In genomic region chr16:84504420-84505248, GRCh38 we compare ENCODE assay signal across 1 cellular context.
TF ChIP-seq lines count a peak whose summit lies in the region.

Gene MEAK7 (minus strand): TSS chr16:84504659. CDS start chr16:84498086, 6,573 bp downstream.

TF ChIP-seq in K562, 482 proteins besides CTCF, POLR2A, EP300 and RAD21 (continued from another document and continues in another):
- TF ChIP-seq FOXO4 (CRISPR knock-in tag; IDR thresholded peaks at IDR 0.05) = no peak
- peak; percentile 68 for TF ChIP-seq HMGN3 (IDR thresholded peaks at IDR 0.05; ENCODE audit: borderline replicate concordance, extremely low read depth, insufficient read length, low read depth, low read length)
- TF ChIP-seq BMI1 (IDR thresholded peaks at IDR 0.05; ENCODE audit: low read length) = peak; percentile 65; the same call in 1 of the 2 replicates
- no peak for TF ChIP-seq RBM14 (IDR thresholded peaks at IDR 0.05; ENCODE audit: borderline replicate concordance, insufficient read depth, low read depth, low read length)
- no peak for TF ChIP-seq ZNF511 (CRISPR knock-in tag; IDR thresholded peaks at IDR 0.05)
- no peak for TF ChIP-seq NFIX (CRISPR knock-in tag; IDR thresholded peaks at IDR 0.05; ENCODE audit: low read depth)
- TF ChIP-seq ZNF140 (CRISPR knock-in tag; IDR thresholded peaks at IDR 0.05) = no peak
- no peak for TF ChIP-seq MAFK (IDR thresholded peaks at IDR 0.05; ENCODE audit: low read length)
- peak; percentile 38; the same call in 1 of the 2 replicates for TF ChIP-seq ZSCAN29 (IDR thresholded peaks at IDR 0.05)
- peak; percentile 61; the same call in 1 of the 2 replicates for TF ChIP-seq ZBTB9 (CRISPR knock-in tag; IDR thresholded peaks at IDR 0.05)
- TF ChIP-seq TCF7L2 (IDR thresholded peaks at IDR 0.05; ENCODE audit: low read depth, low read length) = no peak
- no peak for TF ChIP-seq BRD9 (IDR thresholded peaks at IDR 0.05; ENCODE audit: low read depth, partially characterized antibody)
- TF ChIP-seq SAFB (IDR thresholded peaks at IDR 0.05; ENCODE audit: borderline replicate concordance, low read depth, low read length) = no peak
- TF ChIP-seq ZZZ3 (IDR thresholded peaks at IDR 0.05) = no peak
- 0 out of 2 replicates have a peak, but pooled peaks have one; percentile 13 for TF ChIP-seq E2F4 (CRISPR knock-in tag; IDR thresholded peaks at IDR 0.05; ENCODE audit: low read depth)
- TF ChIP-seq RHOXF2B (CRISPR knock-in tag; conservative IDR thresholded peaks at IDR 0.05) = no peak
- TF ChIP-seq HES1 (IDR thresholded peaks at IDR 0.05; ENCODE audit: low read depth) = no peak
- no peak for TF ChIP-seq ZNF785 (CRISPR knock-in tag; IDR thresholded peaks at IDR 0.05)
- TF ChIP-seq MEIS2 (IDR thresholded peaks at IDR 0.05; ENCODE audit: partially characterized antibody) = no peak
- peak; percentile 91 for TF ChIP-seq RBFOX2 (IDR thresholded peaks at IDR 0.05; ENCODE audit: low read depth, low read length)
- TF ChIP-seq GTF2B (IDR thresholded peaks at IDR 0.05; ENCODE audit: extremely low read depth, insufficient read length) = no peak
- TF ChIP-seq KLF10 (CRISPR knock-in tag; IDR thresholded peaks at IDR 0.05) = no peak
- no peak for TF ChIP-seq ZC3H4 (CRISPR knock-in tag; IDR thresholded peaks at IDR 0.05; ENCODE audit: borderline replicate concordance)
- no peak for TF ChIP-seq SRSF7 (optimal IDR thresholded peaks at IDR 0.05; ENCODE audit: low read depth, low read length)
- TF ChIP-seq E2F6 (IDR thresholded peaks at IDR 0.05; ENCODE audit: borderline replicate concordance in 1 of 2, extremely low read depth in 1 of 2, insufficient read depth in 1 of 2, insufficient read length in 1 of 2, low read depth in 1 of 2, low read length in 1 of 2, poor library complexity in 1 of 2, severe bottlenecking in 1 of 2) = peak; percentile 40 to 58
- no peak for TF ChIP-seq GTF2A2 (tag; IDR thresholded peaks at IDR 0.05)
- TF ChIP-seq TAL1 (IDR thresholded peaks at IDR 0.05) = no peak
- TF ChIP-seq NFIC (IDR thresholded peaks at IDR 0.05) = 0 out of 2 replicates have a peak, but pooled peaks have one; percentile 17
- TF ChIP-seq ZC3H8 (IDR thresholded peaks at IDR 0.05) = no peak
- no peak for TF ChIP-seq SNAPC5 (CRISPR knock-in tag; IDR thresholded peaks at IDR 0.05)
- TF ChIP-seq GTF2E2 (tag; IDR thresholded peaks at IDR 0.05) = no peak
- TF ChIP-seq PCBP1 (IDR thresholded peaks at IDR 0.05; ENCODE audit: low read depth, low read length, poor library complexity, severe bottlenecking) = peak; percentile 85
- TF ChIP-seq ZNF316 (IDR thresholded peaks at IDR 0.05) = no peak
- TF ChIP-seq DNMT1 (IDR thresholded peaks at IDR 0.05) = no peak
- TF ChIP-seq ZBTB8A (IDR thresholded peaks at IDR 0.05; ENCODE audit: partially characterized antibody) = no peak
- TF ChIP-seq PRDM10 (IDR thresholded peaks at IDR 0.05; ENCODE audit: partially characterized antibody) = peak; percentile 94
- TF ChIP-seq ZNF217 (CRISPR knock-in tag; IDR thresholded peaks at IDR 0.05) = no peak
- peak; percentile 68 for TF ChIP-seq FIP1L1 (IDR thresholded peaks at IDR 0.05; ENCODE audit: low read depth, low read length, poor library complexity, severe bottlenecking)
- no peak for TF ChIP-seq ZNF277 (CRISPR knock-in tag; IDR thresholded peaks at IDR 0.05; ENCODE audit: borderline replicate concordance)
- no peak for TF ChIP-seq DACH1 (IDR thresholded peaks at IDR 0.05; ENCODE audit: partially characterized antibody)
- TF ChIP-seq SIX5 (IDR thresholded peaks at IDR 0.05; ENCODE audit: borderline replicate concordance in 1 of 2, insufficient read depth in 1 of 2, low read depth in 1 of 2, low read length in 2 of 2) = no peak
- no peak for TF ChIP-seq KDM4B (IDR thresholded peaks at IDR 0.05; ENCODE audit: borderline replicate concordance in 2 of 2, low read depth in 1 of 2)
- TF ChIP-seq HDAC6 (IDR thresholded peaks at IDR 0.05; ENCODE audit: low read depth, low read length) = no peak
- TF ChIP-seq THRB (CRISPR knock-in tag; conservative IDR thresholded peaks at IDR 0.05) = no peak
- peak in 1 of 2 experiments; percentile 82; a peak in 2 of 4 replicates for TF ChIP-seq HDAC1 (IDR thresholded peaks at IDR 0.05)
- no peak for TF ChIP-seq MTA1 (IDR thresholded peaks at IDR 0.05; ENCODE audit: borderline replicate concordance)
- TF ChIP-seq ZNF586 (CRISPR knock-in tag; conservative IDR thresholded peaks at IDR 0.05) = no peak
- TF ChIP-seq TEAD2 (tag; IDR thresholded peaks at IDR 0.05) = no peak
- no peak for TF ChIP-seq HNRNPH1 (optimal IDR thresholded peaks at IDR 0.05; ENCODE audit: low read depth, low read length)
- TF ChIP-seq FOXJ2 (tag; IDR thresholded peaks at IDR 0.05) = no peak
- no peak for TF ChIP-seq RBM34 (IDR thresholded peaks at IDR 0.05; ENCODE audit: borderline replicate concordance, insufficient read depth, low read length)
- TF ChIP-seq CCNT2 (IDR thresholded peaks at IDR 0.05; ENCODE audit: borderline replicate concordance, extremely low read depth, insufficient read length, low read depth, low read length) = peak; percentile 69
- no peak for TF ChIP-seq EWSR1 (IDR thresholded peaks at IDR 0.05; ENCODE audit: borderline replicate concordance, low read depth, partially characterized antibody)
- TF ChIP-seq ESRRB (CRISPR knock-in tag; IDR thresholded peaks at IDR 0.05; ENCODE audit: borderline replicate concordance) = no peak
- no peak for TF ChIP-seq SREBF2 (CRISPR knock-in tag; IDR thresholded peaks at IDR 0.05)
- TF ChIP-seq KLF13 (tag; IDR thresholded peaks at IDR 0.05; ENCODE audit: borderline replicate concordance, low read depth) = peak; percentile 86
- TF ChIP-seq TBL1XR1 (IDR thresholded peaks at IDR 0.05; ENCODE audit: low read length in 2 of 2) = 0 out of 4 replicates have a peak, but pooled peaks of 1 of the 2 experiments have one; percentile 19
- TF ChIP-seq MEF2D (tag; conservative IDR thresholded peaks at IDR 0.05; ENCODE audit: low read depth) = no peak
- TF ChIP-seq NR4A1 (CRISPR knock-in tag; IDR thresholded peaks at IDR 0.05) = no peak
- TF ChIP-seq NR4A1 (tag; IDR thresholded peaks at IDR 0.05) = no peak
